In the genomic region with DNA sequence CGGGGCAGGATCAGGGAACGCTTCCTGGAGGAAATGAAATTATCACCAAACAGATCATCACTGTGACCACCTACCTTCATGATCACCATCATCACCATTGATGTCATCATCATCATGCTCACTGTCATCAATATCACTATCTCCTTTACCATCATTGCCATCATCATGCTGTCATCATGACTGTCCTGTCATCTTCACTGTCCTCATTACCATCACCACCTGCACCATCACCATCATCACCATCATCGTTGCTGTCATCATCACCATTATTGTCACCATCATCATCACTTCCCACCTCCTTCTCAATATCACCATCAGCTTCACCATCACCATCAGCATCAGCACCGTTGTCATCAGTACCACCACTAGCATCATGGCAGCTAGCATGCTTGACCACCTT, we compare ENCODE assay signal across 22 cellular contexts.
"Had no signal": no experiment of that assay in that cellular context is flagged by ENCODE, and none has a peak within 500 bp of the region (broad histone marks: within the 10 kb centered on the region; RNA-seq: fewer than 3 reads in every experiment).

No MANE protein-coding gene starts in this region.

- H3K36me3 ChIP-seq: MG63 had no signal

- DNase-seq: Karpas-422, KG1, MG63, NCI-H1092, NCI-H1105 treated with DMSO at 0.1 percent for 48 hours, NCI-H1417 treated with DMSO at 0.1 percent for 48 hours, NCI-H187, NCI-H2029, NCI-H2081 treated with DMSO at 0.1 percent for 48 hours, NCI-H2171, NCI-H226, NCI-H446, NCI-H510A, NCI-H524 treated with DMSO at 0.1 percent for 48 hours, NCI-H69, NCI-H774, SHP77, SK-N-SH, SW 1271, T-cell had no signal

- FAIRE-seq: RCC 7860 had no signal

- H3K4me3 ChIP-seq: MG63 had no signal

- ATAC-seq: T-cell had no signal

- H3K27ac ChIP-seq: RWPE1 had no signal

- H3K9ac ChIP-seq: SK-N-SH had no signal

- H3K4me2 ChIP-seq: SK-N-SH had no signal

- H3K9me3 ChIP-seq: MG63, SK-N-SH had no signal
